In genomic region chr14:24177928-24178327, GRCh38 we compare ENCODE assay signal across 1 cellular context.
A peak's percentile ranks its signal among the peaks of the same experiment; 100 is the strongest.
TF ChIP-seq lines count a peak whose summit lies in the region.

No MANE protein-coding gene starts in this region.

TF ChIP-seq in GM12891, 5 proteins besides CTCF, POLR2A, EP300 and RAD21:
- TF ChIP-seq POLR2AphosphoS5 (IDR thresholded peaks at IDR 0.05; ENCODE audit: low read depth, low read length), result no peak
- TF ChIP-seq SPI1 (IDR thresholded peaks at IDR 0.05; ENCODE audit: low read depth, low read length), result no peak
- TF ChIP-seq POU2F2 (IDR thresholded peaks at IDR 0.05; ENCODE audit: low read depth, low read length), result peak; percentile 16; the same call in 1 of the 2 replicates
- no peak for TF ChIP-seq PAX5 (IDR thresholded peaks at IDR 0.05; ENCODE audit: insufficient read depth, low read length, severe bottlenecking)
- no peak for TF ChIP-seq TAF1 (IDR thresholded peaks at IDR 0.05; ENCODE audit: low read depth, low read length)
